ENCODE assay signal across 1 cellular context in the genomic region with DNA sequence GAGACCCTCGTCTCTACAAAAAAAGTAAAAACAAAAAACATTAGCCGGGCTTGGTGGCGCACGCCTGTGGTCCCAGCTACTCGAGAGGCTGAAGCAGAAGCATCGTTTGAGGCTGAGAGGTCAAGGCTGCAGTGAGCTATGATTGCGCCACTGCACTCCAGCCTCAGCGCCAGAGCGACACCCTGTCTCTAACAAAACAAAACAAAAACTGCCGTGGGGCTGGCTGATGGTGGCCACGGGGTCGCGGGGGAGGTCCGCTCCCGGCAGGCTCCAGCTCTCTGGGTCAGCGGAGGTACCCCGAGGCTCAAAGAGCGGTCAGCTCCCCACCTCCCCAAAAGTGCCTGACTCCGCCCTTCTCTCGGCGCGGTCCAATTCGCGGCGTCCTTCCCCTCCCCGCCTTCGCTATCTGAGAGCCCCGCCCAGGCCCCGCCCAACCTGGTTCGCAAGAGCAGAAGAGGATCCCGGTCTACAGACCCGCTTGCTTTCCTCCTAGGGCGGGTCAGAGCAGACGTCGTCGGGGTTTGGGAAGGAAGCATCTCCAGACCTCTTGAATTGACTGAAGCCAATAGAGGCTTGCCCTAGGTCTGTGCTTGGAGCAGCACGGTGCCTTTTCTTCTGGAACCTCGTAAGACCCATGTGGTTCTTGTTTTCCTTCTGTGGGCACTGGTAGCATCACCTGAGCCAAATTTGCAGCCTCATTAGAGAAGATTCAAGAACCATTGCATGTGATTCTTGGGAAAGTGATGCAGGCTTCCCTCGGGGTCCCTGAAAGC.
TF ChIP-seq lines count a peak whose summit lies in the region.

No MANE protein-coding gene starts in this region.

TF ChIP-seq in HEK293, 187 proteins besides CTCF, POLR2A, EP300 and RAD21 (continued from another document and continues in another):
- TF ChIP-seq ZNF558 (tag by site-specific recombination; IDR thresholded peaks at IDR 0.05): no peak
- no peak for TF ChIP-seq ZNF114 (tag by site-specific recombination; IDR thresholded peaks at IDR 0.05)
- TF ChIP-seq, protein P1, sequence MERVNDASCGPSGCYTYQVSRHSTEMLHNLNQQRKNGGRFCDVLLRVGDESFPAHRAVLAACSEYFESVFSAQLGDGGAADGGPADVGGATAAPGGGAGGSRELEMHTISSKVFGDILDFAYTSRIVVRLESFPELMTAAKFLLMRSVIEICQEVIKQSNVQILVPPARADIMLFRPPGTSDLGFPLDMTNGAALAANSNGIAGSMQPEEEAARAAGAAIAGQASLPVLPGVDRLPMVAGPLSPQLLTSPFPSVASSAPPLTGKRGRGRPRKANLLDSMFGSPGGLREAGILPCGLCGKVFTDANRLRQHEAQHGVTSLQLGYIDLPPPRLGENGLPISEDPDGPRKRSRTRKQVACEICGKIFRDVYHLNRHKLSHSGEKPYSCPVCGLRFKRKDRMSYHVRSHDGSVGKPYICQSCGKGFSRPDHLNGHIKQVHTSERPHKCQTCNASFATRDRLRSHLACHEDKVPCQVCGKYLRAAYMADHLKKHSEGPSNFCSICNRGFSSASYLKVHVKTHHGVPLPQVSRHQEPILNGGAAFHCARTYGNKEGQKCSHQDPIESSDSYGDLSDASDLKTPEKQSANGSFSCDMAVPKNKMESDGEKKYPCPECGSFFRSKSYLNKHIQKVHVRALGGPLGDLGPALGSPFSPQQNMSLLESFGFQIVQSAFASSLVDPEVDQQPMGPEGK (tag by site-specific recombination; IDR thresholded peaks at IDR 0.05): peak; percentile 42; the same call in 1 of the 2 replicates
- TF ChIP-seq BCL11A (tag by site-specific recombination; IDR thresholded peaks at IDR 0.05; ENCODE audit: low read depth): peak; percentile 94
- 0 out of 2 replicates have a peak, but pooled peaks have one; percentile 49 for TF ChIP-seq KLF10 (tag by site-specific recombination; IDR thresholded peaks at IDR 0.05)
- no peak for TF ChIP-seq TRIM28 (IDR thresholded peaks at IDR 0.05; ENCODE audit: borderline replicate concordance, low read length)
- no peak for TF ChIP-seq ZNF776 (tag by site-specific recombination; IDR thresholded peaks at IDR 0.05; ENCODE audit: borderline replicate concordance)
- TF ChIP-seq ZNF521 (tag by site-specific recombination; IDR thresholded peaks at IDR 0.05): no peak
- TF ChIP-seq, protein P2, sequence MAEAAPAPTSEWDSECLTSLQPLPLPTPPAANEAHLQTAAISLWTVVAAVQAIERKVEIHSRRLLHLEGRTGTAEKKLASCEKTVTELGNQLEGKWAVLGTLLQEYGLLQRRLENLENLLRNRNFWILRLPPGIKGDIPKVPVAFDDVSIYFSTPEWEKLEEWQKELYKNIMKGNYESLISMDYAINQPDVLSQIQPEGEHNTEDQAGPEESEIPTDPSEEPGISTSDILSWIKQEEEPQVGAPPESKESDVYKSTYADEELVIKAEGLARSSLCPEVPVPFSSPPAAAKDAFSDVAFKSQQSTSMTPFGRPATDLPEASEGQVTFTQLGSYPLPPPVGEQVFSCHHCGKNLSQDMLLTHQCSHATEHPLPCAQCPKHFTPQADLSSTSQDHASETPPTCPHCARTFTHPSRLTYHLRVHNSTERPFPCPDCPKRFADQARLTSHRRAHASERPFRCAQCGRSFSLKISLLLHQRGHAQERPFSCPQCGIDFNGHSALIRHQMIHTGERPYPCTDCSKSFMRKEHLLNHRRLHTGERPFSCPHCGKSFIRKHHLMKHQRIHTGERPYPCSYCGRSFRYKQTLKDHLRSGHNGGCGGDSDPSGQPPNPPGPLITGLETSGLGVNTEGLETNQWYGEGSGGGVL (tag by site-specific recombination; IDR thresholded peaks at IDR 0.05): no peak
- TF ChIP-seq, protein P3, sequence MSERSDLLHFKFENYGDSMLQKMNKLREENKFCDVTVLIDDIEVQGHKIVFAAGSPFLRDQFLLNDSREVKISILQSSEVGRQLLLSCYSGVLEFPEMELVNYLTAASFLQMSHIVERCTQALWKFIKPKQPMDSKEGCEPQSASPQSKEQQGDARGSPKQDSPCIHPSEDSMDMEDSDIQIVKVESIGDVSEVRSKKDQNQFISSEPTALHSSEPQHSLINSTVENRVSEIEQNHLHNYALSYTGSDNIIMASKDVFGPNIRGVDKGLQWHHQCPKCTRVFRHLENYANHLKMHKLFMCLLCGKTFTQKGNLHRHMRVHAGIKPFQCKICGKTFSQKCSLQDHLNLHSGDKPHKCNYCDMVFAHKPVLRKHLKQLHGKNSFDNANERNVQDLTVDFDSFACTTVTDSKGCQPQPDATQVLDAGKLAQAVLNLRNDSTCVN (tag by site-specific recombination; optimal IDR thresholded peaks at IDR 0.05): peak; percentile 26
- TF ChIP-seq ZNF501 (tag by site-specific recombination; IDR thresholded peaks at IDR 0.05): 0 out of 2 replicates have a peak, but pooled peaks have one; percentile 16
- TF ChIP-seq ZBTB17 (tag by site-specific recombination; IDR thresholded peaks at IDR 0.05): peak; percentile 37; the same call in 1 of the 2 replicates
- peak; percentile 74 for TF ChIP-seq KLF1 (tag by site-specific recombination; IDR thresholded peaks at IDR 0.05)
- peak; percentile 58 for TF ChIP-seq KLF16 (tag by site-specific recombination; IDR thresholded peaks at IDR 0.05)
- TF ChIP-seq GLIS2 (tag by site-specific recombination; IDR thresholded peaks at IDR 0.05): peak; percentile 72
- TF ChIP-seq ZNF660 (tag by site-specific recombination; IDR thresholded peaks at IDR 0.05): no peak
- peak; percentile 72 for TF ChIP-seq KLF9 (tag by site-specific recombination; IDR thresholded peaks at IDR 0.05; ENCODE audit: low read depth)
- no peak for TF ChIP-seq ZNF785 (tag by site-specific recombination; IDR thresholded peaks at IDR 0.05)
- TF ChIP-seq ZNF2 (tag by site-specific recombination; IDR thresholded peaks at IDR 0.05): 0 out of 2 replicates have a peak, but pooled peaks have one; percentile 17
- no peak for TF ChIP-seq ZNF707 (tag by site-specific recombination; IDR thresholded peaks at IDR 0.05)
- TF ChIP-seq, protein P4, sequence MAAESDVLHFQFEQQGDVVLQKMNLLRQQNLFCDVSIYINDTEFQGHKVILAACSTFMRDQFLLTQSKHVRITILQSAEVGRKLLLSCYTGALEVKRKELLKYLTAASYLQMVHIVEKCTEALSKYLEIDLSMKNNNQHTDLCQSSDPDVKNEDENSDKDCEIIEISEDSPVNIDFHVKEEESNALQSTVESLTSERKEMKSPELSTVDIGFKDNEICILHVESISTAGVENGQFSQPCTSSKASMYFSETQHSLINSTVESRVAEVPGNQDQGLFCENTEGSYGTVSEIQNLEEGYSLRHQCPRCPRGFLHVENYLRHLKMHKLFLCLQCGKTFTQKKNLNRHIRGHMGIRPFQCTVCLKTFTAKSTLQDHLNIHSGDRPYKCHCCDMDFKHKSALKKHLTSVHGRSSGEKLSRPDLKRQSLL (tag by site-specific recombination; IDR thresholded peaks at IDR 0.05): peak; percentile 24; the same call in 1 of the 2 replicates
- TF ChIP-seq, protein P5, sequence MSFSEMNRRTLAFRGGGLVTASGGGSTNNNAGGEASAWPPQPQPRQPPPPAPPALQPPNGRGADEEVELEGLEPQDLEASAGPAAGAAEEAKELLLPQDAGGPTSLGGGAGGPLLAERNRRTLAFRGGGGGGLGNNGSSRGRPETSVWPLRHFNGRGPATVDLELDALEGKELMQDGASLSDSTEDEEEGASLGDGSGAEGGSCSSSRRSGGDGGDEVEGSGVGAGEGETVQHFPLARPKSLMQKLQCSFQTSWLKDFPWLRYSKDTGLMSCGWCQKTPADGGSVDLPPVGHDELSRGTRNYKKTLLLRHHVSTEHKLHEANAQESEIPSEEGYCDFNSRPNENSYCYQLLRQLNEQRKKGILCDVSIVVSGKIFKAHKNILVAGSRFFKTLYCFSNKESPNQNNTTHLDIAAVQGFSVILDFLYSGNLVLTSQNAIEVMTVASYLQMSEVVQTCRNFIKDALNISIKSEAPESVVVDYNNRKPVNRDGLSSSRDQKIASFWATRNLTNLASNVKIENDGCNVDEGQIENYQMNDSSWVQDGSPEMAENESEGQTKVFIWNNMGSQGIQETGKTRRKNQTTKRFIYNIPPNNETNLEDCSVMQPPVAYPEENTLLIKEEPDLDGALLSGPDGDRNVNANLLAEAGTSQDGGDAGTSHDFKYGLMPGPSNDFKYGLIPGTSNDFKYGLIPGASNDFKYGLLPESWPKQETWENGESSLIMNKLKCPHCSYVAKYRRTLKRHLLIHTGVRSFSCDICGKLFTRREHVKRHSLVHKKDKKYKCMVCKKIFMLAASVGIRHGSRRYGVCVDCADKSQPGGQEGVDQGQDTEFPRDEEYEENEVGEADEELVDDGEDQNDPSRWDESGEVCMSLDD (tag by site-specific recombination; IDR thresholded peaks at IDR 0.05): peak; percentile 68; the same call in 1 of the 2 replicates
- peak; percentile 81 for TF ChIP-seq SP3 (tag by site-specific recombination; IDR thresholded peaks at IDR 0.05)
- TF ChIP-seq ZNF335 (tag by site-specific recombination; conservative IDR thresholded peaks at IDR 0.05): peak; percentile 68
- peak; percentile 42 for TF ChIP-seq GLIS1 (tag by site-specific recombination; IDR thresholded peaks at IDR 0.05)
- TF ChIP-seq, protein P6, sequence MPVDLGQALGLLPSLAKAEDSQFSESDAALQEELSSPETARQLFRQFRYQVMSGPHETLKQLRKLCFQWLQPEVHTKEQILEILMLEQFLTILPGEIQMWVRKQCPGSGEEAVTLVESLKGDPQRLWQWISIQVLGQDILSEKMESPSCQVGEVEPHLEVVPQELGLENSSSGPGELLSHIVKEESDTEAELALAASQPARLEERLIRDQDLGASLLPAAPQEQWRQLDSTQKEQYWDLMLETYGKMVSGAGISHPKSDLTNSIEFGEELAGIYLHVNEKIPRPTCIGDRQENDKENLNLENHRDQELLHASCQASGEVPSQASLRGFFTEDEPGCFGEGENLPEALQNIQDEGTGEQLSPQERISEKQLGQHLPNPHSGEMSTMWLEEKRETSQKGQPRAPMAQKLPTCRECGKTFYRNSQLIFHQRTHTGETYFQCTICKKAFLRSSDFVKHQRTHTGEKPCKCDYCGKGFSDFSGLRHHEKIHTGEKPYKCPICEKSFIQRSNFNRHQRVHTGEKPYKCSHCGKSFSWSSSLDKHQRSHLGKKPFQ (tag by site-specific recombination; IDR thresholded peaks at IDR 0.05): no peak
- peak; percentile 31; the same call in 1 of the 2 replicates for TF ChIP-seq ZNF394 (tag by site-specific recombination; IDR thresholded peaks at IDR 0.05; ENCODE audit: borderline replicate concordance)
- TF ChIP-seq, protein P7, sequence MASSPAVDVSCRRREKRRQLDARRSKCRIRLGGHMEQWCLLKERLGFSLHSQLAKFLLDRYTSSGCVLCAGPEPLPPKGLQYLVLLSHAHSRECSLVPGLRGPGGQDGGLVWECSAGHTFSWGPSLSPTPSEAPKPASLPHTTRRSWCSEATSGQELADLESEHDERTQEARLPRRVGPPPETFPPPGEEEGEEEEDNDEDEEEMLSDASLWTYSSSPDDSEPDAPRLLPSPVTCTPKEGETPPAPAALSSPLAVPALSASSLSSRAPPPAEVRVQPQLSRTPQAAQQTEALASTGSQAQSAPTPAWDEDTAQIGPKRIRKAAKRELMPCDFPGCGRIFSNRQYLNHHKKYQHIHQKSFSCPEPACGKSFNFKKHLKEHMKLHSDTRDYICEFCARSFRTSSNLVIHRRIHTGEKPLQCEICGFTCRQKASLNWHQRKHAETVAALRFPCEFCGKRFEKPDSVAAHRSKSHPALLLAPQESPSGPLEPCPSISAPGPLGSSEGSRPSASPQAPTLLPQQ (tag by site-specific recombination; IDR thresholded peaks at IDR 0.05): peak; percentile 26; the same call in 1 of the 2 replicates
- peak; percentile 69 for TF ChIP-seq SP2 (tag by site-specific recombination; IDR thresholded peaks at IDR 0.05)
- no peak for TF ChIP-seq ZNF350 (tag by site-specific recombination; IDR thresholded peaks at IDR 0.05)
- TF ChIP-seq ZNF600 (tag by site-specific recombination; IDR thresholded peaks at IDR 0.05): no peak
- TF ChIP-seq, protein P8, sequence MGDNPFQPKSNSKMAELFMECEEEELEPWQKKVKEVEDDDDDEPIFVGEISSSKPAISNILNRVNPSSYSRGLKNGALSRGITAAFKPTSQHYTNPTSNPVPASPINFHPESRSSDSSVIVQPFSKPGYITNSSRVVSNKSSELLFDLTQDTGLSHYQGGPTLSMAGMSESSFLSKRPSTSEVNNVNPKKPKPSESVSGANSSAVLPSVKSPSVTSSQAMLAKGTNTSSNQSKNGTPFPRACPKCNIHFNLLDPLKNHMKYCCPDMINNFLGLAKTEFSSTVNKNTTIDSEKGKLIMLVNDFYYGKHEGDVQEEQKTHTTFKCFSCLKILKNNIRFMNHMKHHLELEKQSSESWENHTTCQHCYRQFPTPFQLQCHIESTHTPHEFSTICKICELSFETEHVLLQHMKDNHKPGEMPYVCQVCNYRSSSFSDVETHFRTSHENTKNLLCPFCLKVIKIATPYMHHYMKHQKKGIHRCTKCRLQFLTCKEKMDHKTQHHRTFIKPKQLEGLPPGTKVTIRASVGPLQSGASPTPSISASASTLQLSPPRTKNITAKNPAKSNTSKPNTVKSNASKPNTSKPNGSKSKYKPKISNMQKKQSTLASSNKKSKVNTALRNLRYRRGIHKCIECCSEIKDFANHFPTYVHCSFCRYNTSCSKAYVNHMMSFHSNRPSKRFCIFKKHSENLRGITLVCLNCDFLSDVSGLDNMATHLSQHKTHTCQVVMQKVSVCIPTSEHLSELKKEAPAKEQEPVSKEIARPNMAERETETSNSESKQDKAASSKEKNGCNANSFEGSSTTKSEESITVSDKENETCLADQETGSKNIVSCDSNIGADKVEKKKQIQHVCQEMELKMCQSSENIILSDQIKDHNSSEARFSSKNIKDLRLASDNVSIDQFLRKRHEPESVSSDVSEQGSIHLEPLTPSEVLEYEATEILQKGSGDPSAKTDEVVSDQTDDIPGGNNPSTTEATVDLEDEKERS (tag by site-specific recombination; IDR thresholded peaks at IDR 0.05): peak; percentile 80; the same call in 1 of the 2 replicates
- no peak for TF ChIP-seq ZNF223 (tag by site-specific recombination; IDR thresholded peaks at IDR 0.05)
- no peak for TF ChIP-seq MEIS1 (CRISPR knock-in tag; IDR thresholded peaks at IDR 0.05; ENCODE audit: borderline replicate concordance)
- no peak for TF ChIP-seq ZFP41 (tag by site-specific recombination; IDR thresholded peaks at IDR 0.05; ENCODE audit: borderline replicate concordance)
- TF ChIP-seq ZNF19 (tag by site-specific recombination; IDR thresholded peaks at IDR 0.05; ENCODE audit: low read depth): no peak
- 0 out of 2 replicates have a peak, but pooled peaks have one; percentile 13 for TF ChIP-seq ZNF843 (tag by site-specific recombination; IDR thresholded peaks at IDR 0.05)
- no peak for TF ChIP-seq ZFP69B (tag by site-specific recombination; IDR thresholded peaks at IDR 0.05)
- TF ChIP-seq, protein P9, sequence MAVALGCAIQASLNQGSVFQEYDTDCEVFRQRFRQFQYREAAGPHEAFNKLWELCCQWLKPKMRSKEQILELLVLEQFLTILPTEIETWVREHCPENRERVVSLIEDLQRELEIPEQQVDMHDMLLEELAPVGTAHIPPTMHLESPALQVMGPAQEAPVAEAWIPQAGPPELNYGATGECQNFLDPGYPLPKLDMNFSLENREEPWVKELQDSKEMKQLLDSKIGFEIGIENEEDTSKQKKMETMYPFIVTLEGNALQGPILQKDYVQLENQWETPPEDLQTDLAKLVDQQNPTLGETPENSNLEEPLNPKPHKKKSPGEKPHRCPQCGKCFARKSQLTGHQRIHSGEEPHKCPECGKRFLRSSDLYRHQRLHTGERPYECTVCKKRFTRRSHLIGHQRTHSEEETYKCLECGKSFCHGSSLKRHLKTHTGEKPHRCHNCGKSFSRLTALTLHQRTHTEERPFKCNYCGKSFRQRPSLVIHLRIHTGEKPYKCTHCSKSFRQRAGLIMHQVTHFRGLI (tag by site-specific recombination; IDR thresholded peaks at IDR 0.05): peak; percentile 43; the same call in 1 of the 2 replicates
- TF ChIP-seq ZNF391 (tag by site-specific recombination; IDR thresholded peaks at IDR 0.05; ENCODE audit: borderline replicate concordance, low read depth): no peak
- TF ChIP-seq ZNF24 (tag by site-specific recombination; IDR thresholded peaks at IDR 0.05): no peak
- no peak for TF ChIP-seq ZNF221 (tag by site-specific recombination; IDR thresholded peaks at IDR 0.05; ENCODE audit: borderline replicate concordance)
- peak; percentile 19; the same call in 1 of the 2 replicates for TF ChIP-seq SP7 (tag by site-specific recombination; IDR thresholded peaks at IDR 0.05)
